In genomic region chr12:53938276-53939140, GRCh38 we compare ENCODE assay signal across 8 cellular contexts. TPM values are rescaled to one million over a fixed set of nuclear protein-coding genes. Genes with fewer than 3 reads are reported as not detected.
DNase-seq lines count a peak whose midpoint lies in the region; ATAC-seq and TF ChIP-seq lines count a peak whose summit lies in the region.

Gene HOXC13 (plus strand): TSS chr12:53938831. CDS start chr12:53938907, 76 bp downstream.

- no peak within 1 kb of the TSS for H3K4me3 ChIP-seq in CD4-positive, alpha-beta memory T cell (ENCODE audit: low read length in 2 of 2)

- H3K4me1 Mint-ChIP-seq in MCF 10A (ENCODE audit: insufficient read depth, unreplicated experiment) (peaks cover 34% of the 10 kb centered on the region), naive B cell (peaks cover 0 to 20% (median 17%) of the 10 kb centered on the region in 3 donors)
- peaks cover 6 to 26% (median 16%) of the 10 kb centered on the region in 4 donors for H3K4me1 Mint-ChIP-seq in CD4-positive, alpha-beta memory T cell

- H3K36me3 Mint-ChIP-seq in MCF 10A (ENCODE audit: insufficient read depth, unreplicated experiment) (peaks cover 2% of the 10 kb centered on the region), naive B cell (no peaks in the 10 kb centered on the region)
- H3K36me3 Mint-ChIP-seq in CD4-positive, alpha-beta memory T cell = no peaks in the 10 kb centered on the region

- peak within 1 kb of the TSS; percentile 68 for H3K27ac Mint-ChIP-seq in MCF 10A (ENCODE audit: low read depth, unreplicated experiment)
- H3K27ac Mint-ChIP-seq in naive B cell = peak within 1 kb of the TSS in 4 of 6 donors; percentile 0 to 95 (median 93)
- H3K27ac Mint-ChIP-seq in CD4-positive, alpha-beta memory T cell = peak within 1 kb of the TSS in 2 of 7 donors; percentile 35 to 63

- peaks cover 12% of the 10 kb centered on the region for H3K4me1 ChIP-seq in CD4-positive, alpha-beta memory T cell (ENCODE audit: insufficient read depth, low read length)

- peak; percentile 47 for DNase-seq in activated T-cell treated with anti-CD3 and anti-CD28 coated beads for 24 hours (ENCODE audit: low read depth)
- no peak for DNase-seq in activated T-cell treated with anti-CD3 and anti-CD28 coated beads, Interleukin-2, amount 50 U/mL, for 1 hour
- peak; percentile 94 for DNase-seq in NCI-H510A (lab: John Stamatoyannopoulos, UW)
- peak; percentile 100 for DNase-seq in MCF 10A (ENCODE audit: unreplicated experiment)
- DNase-seq in naive B cell = no peak
- no peak for DNase-seq in cortex of kidney (lab: John Stamatoyannopoulos, UW)
- no peak for DNase-seq in CD4-positive, alpha-beta memory T cell

- no peaks in the 10 kb centered on the region for H3K36me3 ChIP-seq in CD4-positive, alpha-beta memory T cell (ENCODE audit: insufficient read depth, low read length)

- TSS peak; percentile 18 for BruUV-seq in MCF 10A (replicated peaks; lab: Mats Ljungman, UMichigan)

- POLR2A ChIA-PET in MCF 10A (lab: Yijun Ruan, JAX) = interaction anchor here (0.6 to 4.8 kb wide), 27 partner anchors 8 to 407 kb away, joined by 3 to 59 read pairs (median 4); partner anchors contain the start of genes CALCOCO1, HOTAIR, HOXC11 and HOXC12
- POLR2A ChIA-PET in CD4-positive, alpha-beta memory T cell (lab: Charles Lee; ENCODE audit: partially characterized antibody) = no interaction called here

- no peak within 1 kb of the TSS for H3K27ac ChIP-seq in CD4-positive, alpha-beta memory T cell (ENCODE audit: low read depth, low read length)

- CTCF ChIA-PET in MCF 10A (lab: Yijun Ruan, JAX) = interaction anchor here (0.6 to 4.1 kb wide), 9 partner anchors 9 to 299 kb away, joined by 3 to 21 read pairs (median 3); partner anchors contain the start of gene HOXC9
- CTCF ChIA-PET in CD4-positive, alpha-beta memory T cell (lab: Charles Lee; ENCODE audit: partially characterized antibody) = no interaction called here

- no peaks in the 10 kb centered on the region for H3K9me3 ChIP-seq in CD4-positive, alpha-beta memory T cell (ENCODE audit: control insufficient read depth in 1 of 2, low read length in 2 of 2)

- peaks cover 61% of the 10 kb centered on the region for H3K27me3 ChIP-seq in CD4-positive, alpha-beta memory T cell (ENCODE audit: insufficient read depth, low read length)

- TF ChIP-seq CTCF in MCF 10A (IDR thresholded peaks at IDR 0.05; ENCODE audit: unreplicated experiment) = peak; percentile 6

- peak in 1 of 2 donors; percentile 21 for ATAC-seq in naive B cell (ENCODE audit: low read depth in 2 of 2)
- ATAC-seq in HG03139 (IDR thresholded peaks at IDR 0.05; ENCODE audit: unreplicated experiment) = no peak

- intact Hi-C loops in MCF 10A (cut with micrococcal nuclease) = loop anchor here (2.0 to 5.0 kb wide), 2 partner anchors 34 to 146 kb away; partner anchors contain the start of gene HOXC11
- intact Hi-C loops in CD4-positive, alpha-beta memory T cell (cut with micrococcal nuclease) = no loop called here

- H3K4me3 Mint-ChIP-seq in MCF 10A (ENCODE audit: unreplicated experiment) (peak within 1 kb of the TSS; percentile 78), naive B cell (peak within 1 kb of the TSS in 7 of 8 donors; percentile 20 to 82 (median 66))
- peak within 1 kb of the TSS in 4 of 8 donors; percentile 15 to 59 (median 30) for H3K4me3 Mint-ChIP-seq in CD4-positive, alpha-beta memory T cell

- H3K27me3 Mint-ChIP-seq in MCF 10A (ENCODE audit: insufficient read depth, unreplicated experiment) = no peaks in the 10 kb centered on the region
- peaks cover 71 to 92% (median 90%) of the 10 kb centered on the region in 3 donors for H3K27me3 Mint-ChIP-seq in naive B cell
- H3K27me3 Mint-ChIP-seq in CD4-positive, alpha-beta memory T cell = peaks cover 68 to 75% of the 10 kb centered on the region in 2 donors

- H3K9me3 Mint-ChIP-seq in MCF 10A (ENCODE audit: unreplicated experiment) (no peaks in the 10 kb centered on the region), naive B cell (peaks cover 0 to 21% (median 5%) of the 10 kb centered on the region in 7 donors)
- peaks cover 0 to 9% (median 2%) of the 10 kb centered on the region in 8 donors for H3K9me3 Mint-ChIP-seq in CD4-positive, alpha-beta memory T cell

RNA-seq across cellular contexts. Expression of gene HOXC13, which starts in this region (rescaled TPM):
- 5.3 and 6.0 TPM in 2 replicates for total RNA-seq in MCF 10A (2022)
- polyA plus RNA-seq in naive B cell (ENCODE audit: low read depth in 6 of 6) = not detected
- total RNA-seq in CD4-positive, alpha-beta memory T cell = not detected
- not detected for polyA plus RNA-seq in CD4-positive, alpha-beta memory T cell

Comparison
In these comparisons a context has a peak if more than half of its experiments do, and no peak if none do; other contexts are left out.
1. DNase-seq: peak in activated T-cell treated with anti-CD3 and anti-CD28 coated beads for 24 hours (single experiment), NCI-H510A (single experiment) and MCF 10A (single experiment); none in activated T-cell treated with anti-CD3 and anti-CD28 coated beads, Interleukin-2, amount 50 U/mL, for 1 hour (single experiment), naive B cell (single experiment), cortex of kidney (single experiment) and CD4-positive, alpha-beta memory T cell (0 of 5).